2 cellular contexts compared by ENCODE assay signal in genomic region chr11:130313383-130314183, GRCh38.
TF ChIP-seq lines count a peak whose summit lies in the region.

No MANE protein-coding gene starts in this region.

TF ChIP-seq in K562, 482 proteins besides CTCF, POLR2A, EP300 and RAD21 (continues in another document):
- TF ChIP-seq SMARCA4 (IDR thresholded peaks at IDR 0.05), result peak; percentile 29; the same call in 1 of the 2 replicates
- no peak for TF ChIP-seq ARNT (IDR thresholded peaks at IDR 0.05)
- no peak for TF ChIP-seq ZBTB1 (CRISPR knock-in tag; IDR thresholded peaks at IDR 0.05; ENCODE audit: borderline replicate concordance, low read depth)
- TF ChIP-seq JUNB (CRISPR knock-in tag; conservative IDR thresholded peaks at IDR 0.05), result no peak
- no peak for TF ChIP-seq CBX1 (IDR thresholded peaks at IDR 0.05; ENCODE audit: low read depth)
- TF ChIP-seq CREB3 (tag; conservative IDR thresholded peaks at IDR 0.05; ENCODE audit: low read depth), result no peak
- TF ChIP-seq HINFP (tag; conservative IDR thresholded peaks at IDR 0.05; ENCODE audit: low read depth), result no peak
- no peak for TF ChIP-seq LARP7 (IDR thresholded peaks at IDR 0.05)
- TF ChIP-seq NKRF (IDR thresholded peaks at IDR 0.05; ENCODE audit: borderline replicate concordance), result peak; percentile 21; the same call in 1 of the 2 replicates
- 0 out of 2 replicates have a peak, but pooled peaks have one; percentile 12 for TF ChIP-seq MBD2 (IDR thresholded peaks at IDR 0.05; ENCODE audit: borderline replicate concordance, low read depth)
- no peak for TF ChIP-seq ZC3H11A (IDR thresholded peaks at IDR 0.05; ENCODE audit: low read depth, low read length)
- no peak for TF ChIP-seq ZNF324 (CRISPR knock-in tag; IDR thresholded peaks at IDR 0.05)
- peak; percentile 13 for TF ChIP-seq RBM22 (IDR thresholded peaks at IDR 0.05; ENCODE audit: low read depth, low read length, poor library complexity, severe bottlenecking)
- no peak for TF ChIP-seq ZKSCAN3 (CRISPR knock-in tag; IDR thresholded peaks at IDR 0.05)
- 0 out of 2 replicates have a peak, but pooled peaks have one; percentile 17 for TF ChIP-seq THRAP3 (IDR thresholded peaks at IDR 0.05; ENCODE audit: borderline replicate concordance)
- no peak for TF ChIP-seq ZNF280A (IDR thresholded peaks at IDR 0.05; ENCODE audit: low read depth, partially characterized antibody)
- no peak for TF ChIP-seq MCM7 (IDR thresholded peaks at IDR 0.05)
- peak in 1 of 2 experiments; percentile 77; a peak in 2 of 4 replicates for TF ChIP-seq SRF (CRISPR knock-in tag; IDR thresholded peaks at IDR 0.05)
- TF ChIP-seq MLLT1 (IDR thresholded peaks at IDR 0.05), result 0 out of 4 replicates have a peak, but pooled peaks have one; percentile 39 to 46
- TF ChIP-seq SMAD2 (IDR thresholded peaks at IDR 0.05; ENCODE audit: low read depth, low read length), result no peak
- TF ChIP-seq ZKSCAN1 (IDR thresholded peaks at IDR 0.05; ENCODE audit: low read depth, low read length), result no peak
- TF ChIP-seq TCF15 (CRISPR knock-in tag; IDR thresholded peaks at IDR 0.05), result no peak
- no peak for TF ChIP-seq ZSCAN32 (CRISPR knock-in tag; IDR thresholded peaks at IDR 0.05)
- TF ChIP-seq TEAD4 (IDR thresholded peaks at IDR 0.05; ENCODE audit: low read length), result 0 out of 2 replicates have a peak, but pooled peaks have one; percentile 13
- no peak for TF ChIP-seq TEAD4 (CRISPR knock-in tag; IDR thresholded peaks at IDR 0.05; ENCODE audit: borderline replicate concordance)

TF ChIP-seq in HepG2, 621 proteins besides CTCF, POLR2A, EP300 and RAD21 (continued from another document):
- no peak for TF ChIP-seq ZNF788 (CRISPR knock-in tag; IDR thresholded peaks at IDR 0.05; ENCODE audit: borderline replicate concordance)
- TF ChIP-seq CC2D1A (CRISPR knock-in tag; IDR thresholded peaks at IDR 0.05), result no peak
- TF ChIP-seq ZNF331 (CRISPR knock-in tag; IDR thresholded peaks at IDR 0.05), result no peak
- 0 out of 4 replicates have a peak, but pooled peaks of 1 of the 2 experiments have one; percentile 22 for TF ChIP-seq MAFK (conservative IDR thresholded peaks at IDR 0.05 in 1 of 2, IDR thresholded peaks at IDR 0.05 in 1 of 2; ENCODE audit: low read length in 2 of 2)
- no peak for TF ChIP-seq SOX13 (IDR thresholded peaks at IDR 0.05)
- peak in 1 of 2 experiments; percentile 3; a peak in 1 of 4 replicates for TF ChIP-seq SOX13 (CRISPR knock-in tag; conservative IDR thresholded peaks at IDR 0.05 in 1 of 2, IDR thresholded peaks at IDR 0.05 in 1 of 2)
- no peak for TF ChIP-seq NAIF1 (CRISPR knock-in tag; IDR thresholded peaks at IDR 0.05; ENCODE audit: borderline replicate concordance)
